ENCODE assay signal across 21 cellular contexts in genomic region chr17:49760296-49760695, GRCh38. TPM values are rescaled to one million over a fixed set of nuclear protein-coding genes. Genes with fewer than 3 reads are reported as not detected.
DNase-seq lines count a peak whose midpoint lies in the region; ATAC-seq and TF ChIP-seq lines count a peak whose summit lies in the region.
"Had no signal": no experiment of that assay in that cellular context is flagged by ENCODE, and none has a peak within 500 bp of the region (broad histone marks: within the 10 kb centered on the region; RNA-seq: fewer than 3 reads in every experiment).

No MANE protein-coding gene starts in this region.

- no peaks in the 10 kb centered on the region for H3K9me3 Mint-ChIP-seq in activated naive CD4-positive, alpha-beta T cell treated with anti-CD3 and anti-CD28 coated beads for 36 hours
- no peaks in the 10 kb centered on the region for H3K9me3 Mint-ChIP-seq in activated naive CD4-positive, alpha-beta T cell treated with anti-CD3 and anti-CD28 coated beads, Interleukin-2, amount 50 U/mL, for 72 hours
- no peaks in the 10 kb centered on the region for H3K9me3 Mint-ChIP-seq in activated naive CD8-positive, alpha-beta T cell treated with anti-CD3 and anti-CD28 coated beads, Interleukin-2, amount 10 ng/mL, durations not matched to agents 7 days and 5 days

- H3K27me3 ChIP-seq in DOHH2 (ENCODE audit: control insufficient read depth, low read length), result peaks cover 8% of the 10 kb centered on the region
- no peaks in the 10 kb centered on the region for H3K27me3 ChIP-seq in sigmoid colon
- H3K27me3 ChIP-seq in esophagus squamous epithelium, result no peaks in the 10 kb centered on the region
- H3K27me3 ChIP-seq: SJCRH30, stomach, upper lobe of left lung had no signal

- H3K9me3 ChIP-seq in DOHH2 (ENCODE audit: control insufficient read depth, insufficient read depth, low read length), result no peaks in the 10 kb centered on the region
- H3K9me3 ChIP-seq in sigmoid colon, result no peaks in the 10 kb centered on the region
- H3K9me3 ChIP-seq in esophagus squamous epithelium, result no peaks in the 10 kb centered on the region
- H3K9me3 ChIP-seq: prostate gland, SJCRH30, stomach, upper lobe of left lung had no signal

- no peaks in the 10 kb centered on the region for H3K36me3 Mint-ChIP-seq in activated naive CD4-positive, alpha-beta T cell treated with anti-CD3 and anti-CD28 coated beads for 36 hours (ENCODE audit: low read depth)
- H3K36me3 Mint-ChIP-seq in activated naive CD4-positive, alpha-beta T cell treated with anti-CD3 and anti-CD28 coated beads, Interleukin-2, amount 50 U/mL, for 72 hours, result peaks cover 5 to 7% of the 10 kb centered on the region in 2 donors
- peaks cover 9% of the 10 kb centered on the region for H3K36me3 Mint-ChIP-seq in activated naive CD8-positive, alpha-beta T cell treated with anti-CD3 and anti-CD28 coated beads, Interleukin-2, amount 10 ng/mL, durations not matched to agents 7 days and 5 days

- intact Hi-C loops in activated naive CD4-positive, alpha-beta T cell treated with anti-CD3 and anti-CD28 coated beads for 36 hours (cut with micrococcal nuclease), result loop anchor here (5.0 kb wide), 1 partner anchor 113 kb away; no protein-coding TSS in a partner anchor
- intact Hi-C loops in sigmoid colon (cut with DNase I) (loop anchor here (5.0 kb wide), 2 partner anchors 33 to 53 kb away; partner anchors contain the start of gene SLC35B1), posterior cingulate gyrus (cut with DNase I) (no loop called here), esophagus squamous epithelium (cut with DNase I) (no loop called here)

- no peaks in the 10 kb centered on the region for H3K79me2 ChIP-seq in DOHH2 (ENCODE audit: control insufficient read depth, low read length)

- no peaks in the 10 kb centered on the region; the same call in 1 of the 2 replicates for H3F3A ChIP-seq in DOHH2 (ENCODE audit: control insufficient read depth, insufficient read depth)

- no peak overlapping the region for H3K4me3 Mint-ChIP-seq in activated naive CD4-positive, alpha-beta T cell treated with anti-CD3 and anti-CD28 coated beads for 36 hours
- H3K4me3 Mint-ChIP-seq in activated naive CD8-positive, alpha-beta T cell treated with anti-CD3 and anti-CD28 coated beads, Interleukin-2, amount 10 ng/mL, durations not matched to agents 7 days and 5 days, result no peak overlapping the region

- H3K4me2 ChIP-seq in DOHH2 (ENCODE audit: low read length), result 0 out of 2 replicates have a peak overlapping the region, but pooled peaks have one; percentile 9

- no peaks in the 10 kb centered on the region for H3K9me2 ChIP-seq in DOHH2 (replicated peaks; ENCODE audit: control insufficient read depth, low read length)

- H3K27ac ChIP-seq in DOHH2 (ENCODE audit: low read depth, low read length), result no peak overlapping the region
- H3K27ac ChIP-seq in sigmoid colon, result peak overlapping the region in 3 of 4 donors; percentile 91 to 94 (median 92)
- H3K27ac ChIP-seq in esophagus squamous epithelium, result peak overlapping the region in 1 of 4 donors; percentile 2
- H3K27ac ChIP-seq: SJCRH30, stomach, upper lobe of left lung, WERI-Rb-1 had no signal

- peaks cover 79% of the 10 kb centered on the region for H3K4me1 Mint-ChIP-seq in activated naive CD4-positive, alpha-beta T cell treated with anti-CD3 and anti-CD28 coated beads for 36 hours (ENCODE audit: low read depth)
- peaks cover 59% of the 10 kb centered on the region for H3K4me1 Mint-ChIP-seq in activated naive CD8-positive, alpha-beta T cell treated with anti-CD3 and anti-CD28 coated beads, Interleukin-2, amount 10 ng/mL, durations not matched to agents 7 days and 5 days

- H3K4me1 ChIP-seq in DOHH2 (ENCODE audit: control insufficient read depth, low read length), result peaks cover 32% of the 10 kb centered on the region
- H3K4me1 ChIP-seq in sigmoid colon, result peaks cover 0 to 63% (median 52%) of the 10 kb centered on the region in 4 donors
- H3K4me1 ChIP-seq in esophagus squamous epithelium, result peaks cover 14 to 54% (median 22%) of the 10 kb centered on the region in 3 donors
- H3K4me1 ChIP-seq: prostate gland, SJCRH30 had no signal

- H3K27ac Mint-ChIP-seq in activated naive CD4-positive, alpha-beta T cell treated with anti-CD3 and anti-CD28 coated beads for 36 hours, result peak overlapping the region; percentile 23
- peak overlapping the region in 1 of 2 donors; percentile 83 for H3K27ac Mint-ChIP-seq in activated naive CD4-positive, alpha-beta T cell treated with anti-CD3 and anti-CD28 coated beads, Interleukin-2, amount 50 U/mL, for 72 hours
- H3K27ac Mint-ChIP-seq in activated naive CD8-positive, alpha-beta T cell treated with anti-CD3 and anti-CD28 coated beads, Interleukin-2, amount 10 ng/mL, durations not matched to agents 7 days and 5 days, result peak overlapping the region; percentile 62

- CTCF ChIA-PET in activated naive CD4-positive, alpha-beta T cell treated with anti-CD3 and anti-CD28 coated beads for 36 hours (lab: Charles Lee), result interaction anchor here (0.9 to 5.0 kb wide), 3 partner anchors 10 to 108 kb away, joined by 3 to 32 read pairs (median 3); partner anchors contain the start of gene SLC35B1

- TF ChIP-seq CTCF in DOHH2 (IDR thresholded peaks at IDR 0.05; ENCODE audit: low read depth, low read length, poor library complexity, severe bottlenecking) (no peak), sigmoid colon (IDR thresholded peaks at IDR 0.05) (no peak), esophagus squamous epithelium (IDR thresholded peaks at IDR 0.05) (no peak)

- WGBS in sigmoid colon, 2 donors, result 82 to 91% methylated on average over 1 of the region's 1 CpG
- 73 to 76% methylated on average over 1 of the region's 1 CpG for WGBS in esophagus squamous epithelium, 2 donors

- no peak for DNase-seq in activated naive CD4-positive, alpha-beta T cell treated with anti-CD3 and anti-CD28 coated beads for 36 hours
- no peak for DNase-seq in activated naive CD4-positive, alpha-beta T cell treated with anti-CD3 and anti-CD28 coated beads, Interleukin-2, amount 50 U/mL, for 72 hours (ENCODE audit: low spot score in 2 of 2)
- no peak for DNase-seq in activated naive CD8-positive, alpha-beta T cell treated with anti-CD3 and anti-CD28 coated beads, Interleukin-2, amount 10 ng/mL, durations not matched to agents 7 days and 5 days
- DNase-seq in sigmoid colon, result no peak
- DNase-seq in posterior cingulate gyrus, result no peak
- no peak for DNase-seq in esophagus squamous epithelium (lab: John Stamatoyannopoulos, UW)
- no peak for DNase-seq in erythroblast (lab: John Stamatoyannopoulos, UW)
- DNase-seq: activated gamma-delta T cell, COR-L47, DND-41, glutamatergic neuron, H7, NCI-H187, NCI-H82, SJCRH30, stomach, upper lobe of left lung, WERI-Rb-1 had no signal

- no peaks in the 10 kb centered on the region for H4K20me1 ChIP-seq in DOHH2 (ENCODE audit: control insufficient read depth, insufficient read depth, low read depth, low read length)

- H3K36me3 ChIP-seq in DOHH2 (ENCODE audit: control insufficient read depth, low read length) (no peaks in the 10 kb centered on the region), sigmoid colon (peaks cover 0 to 7% (median 0%) of the 10 kb centered on the region in 4 donors), esophagus squamous epithelium (peaks cover 0 to 4% (median 4%) of the 10 kb centered on the region in 3 donors)
- H3K36me3 ChIP-seq: prostate gland, SJCRH30, upper lobe of left lung had no signal

- no peaks in the 10 kb centered on the region for H3K27me3 Mint-ChIP-seq in activated naive CD4-positive, alpha-beta T cell treated with anti-CD3 and anti-CD28 coated beads for 36 hours (ENCODE audit: low read depth)
- peaks cover 4% of the 10 kb centered on the region for H3K27me3 Mint-ChIP-seq in activated naive CD8-positive, alpha-beta T cell treated with anti-CD3 and anti-CD28 coated beads, Interleukin-2, amount 10 ng/mL, durations not matched to agents 7 days and 5 days

- H3K4me3 ChIP-seq in DOHH2 (ENCODE audit: low read length) (no peak overlapping the region), sigmoid colon (no peak overlapping the region), esophagus squamous epithelium (no peak overlapping the region)
- H3K4me3 ChIP-seq: prostate gland, SJCRH30, skin epidermis, stomach, upper lobe of left lung had no signal

- ATAC-seq in activated naive CD4-positive, alpha-beta T cell treated with anti-CD3 and anti-CD28 coated beads, Interleukin-2, amount 50 U/mL, for 72 hours, result no peak
- ATAC-seq in activated naive CD8-positive, alpha-beta T cell treated with anti-CD3 and anti-CD28 coated beads, Interleukin-2, amount 10 ng/mL, durations not matched to agents 7 days and 5 days (ENCODE audit: low read depth), result no peak

- TF ChIP-seq POLR2A in sigmoid colon (IDR thresholded peaks at IDR 0.05) (no peak), esophagus squamous epithelium (IDR thresholded peaks at IDR 0.05) (no peak), erythroblast (IDR thresholded peaks at IDR 0.05; ENCODE audit: low read length) (no peak)

- POLR2A ChIA-PET in activated naive CD8-positive, alpha-beta T cell treated with anti-CD3 and anti-CD28 coated beads, Interleukin-2, amount 10 ng/mL, durations not matched to agents 7 days and 5 days (lab: Charles Lee), result interaction anchor here (5.0 to 5.1 kb wide), 2 partner anchors 12 to 19 kb away, joined by 68 to 76 read pairs; no protein-coding TSS in a partner anchor

- TF ChIP-seq EP300 in sigmoid colon (IDR thresholded peaks at IDR 0.05), result no peak

RNA-seq across cellular contexts. Expression of gene FAM117A, which starts 3.6 kb away (rescaled TPM):
- total RNA-seq in activated naive CD4-positive, alpha-beta T cell treated with anti-CD3 and anti-CD28 coated beads for 36 hours, result 10 to 100 TPM; 17.7 TPM
- 10 to 100 TPM; 13.3 to 25.0 TPM for total RNA-seq in activated naive CD4-positive, alpha-beta T cell treated with anti-CD3 and anti-CD28 coated beads, Interleukin-2, amount 50 U/mL, for 72 hours
- 10 to 100 TPM; 47.0 to 57.2 TPM for total RNA-seq in activated naive CD8-positive, alpha-beta T cell treated with anti-CD3 and anti-CD28 coated beads, Interleukin-2, amount 10 ng/mL, durations not matched to agents 7 days and 5 days
- total RNA-seq in sigmoid colon, result 10 to 100 TPM; 11.1 to 34.6 (median 27.4) TPM
- 10 to 100 TPM in 1 of 3 donors, 1 to 10 TPM in 2; 3.5 to 15.6 (median 9.6) TPM for polyA plus RNA-seq in sigmoid colon
- total RNA-seq in esophagus squamous epithelium, result 1 to 10 TPM; 5.6 to 7.5 (median 6.5) TPM

RNA-seq across cellular contexts. Expression of gene KAT7, which starts 28.2 kb away (rescaled TPM):
- 10 to 100 TPM; 83.9 to 85.8 TPM for total RNA-seq in activated naive CD4-positive, alpha-beta T cell treated with anti-CD3 and anti-CD28 coated beads for 36 hours
- 100 to 1,000 TPM in 1 of 2 donors, 10 to 100 TPM in 1; 75.4 to 119 TPM for total RNA-seq in activated naive CD4-positive, alpha-beta T cell treated with anti-CD3 and anti-CD28 coated beads, Interleukin-2, amount 50 U/mL, for 72 hours
- 10 to 100 TPM; 91.7 to 92.5 TPM for total RNA-seq in activated naive CD8-positive, alpha-beta T cell treated with anti-CD3 and anti-CD28 coated beads, Interleukin-2, amount 10 ng/mL, durations not matched to agents 7 days and 5 days
- total RNA-seq in sigmoid colon (10 to 100 TPM; 23.8 to 34.9 (median 32.0) TPM), esophagus squamous epithelium (10 to 100 TPM; 22.6 to 32.6 (median 26.6) TPM)
- 10 to 100 TPM in 1 of 3 donors, 1 to 10 TPM in 2; 6.2 to 14.3 (median 9.0) TPM for polyA plus RNA-seq in sigmoid colon

RNA-seq across cellular contexts. Expression of gene SLC35B1, which starts 52.5 kb away (rescaled TPM):
- total RNA-seq in activated naive CD4-positive, alpha-beta T cell treated with anti-CD3 and anti-CD28 coated beads for 36 hours, result 10 to 100 TPM; 35.3 to 39.5 TPM
- 10 to 100 TPM; 36.2 to 44.1 TPM for total RNA-seq in activated naive CD4-positive, alpha-beta T cell treated with anti-CD3 and anti-CD28 coated beads, Interleukin-2, amount 50 U/mL, for 72 hours
- total RNA-seq in activated naive CD8-positive, alpha-beta T cell treated with anti-CD3 and anti-CD28 coated beads, Interleukin-2, amount 10 ng/mL, durations not matched to agents 7 days and 5 days, result 10 to 100 TPM; 45.9 to 48.5 TPM
- 10 to 100 TPM; 13.0 to 34.9 (median 20.0) TPM for total RNA-seq in sigmoid colon
- 10 to 100 TPM; 24.0 to 59.7 (median 26.6) TPM for polyA plus RNA-seq in sigmoid colon
- 10 to 100 TPM; 32.4 to 68.5 (median 36.2) TPM for total RNA-seq in esophagus squamous epithelium

Comparison
In these comparisons a context has a peak if more than half of its experiments do, and no peak if none do; other contexts are left out.
1. intact Hi-C loops: an anchor here in activated naive CD4-positive, alpha-beta T cell treated with anti-CD3 and anti-CD28 coated beads for 36 hours (5.0 kb wide) and sigmoid colon (5.0 kb wide); none called in posterior cingulate gyrus and esophagus squamous epithelium.